Comparison of ENCODE assay signal across 34 cellular contexts in the genomic region with DNA sequence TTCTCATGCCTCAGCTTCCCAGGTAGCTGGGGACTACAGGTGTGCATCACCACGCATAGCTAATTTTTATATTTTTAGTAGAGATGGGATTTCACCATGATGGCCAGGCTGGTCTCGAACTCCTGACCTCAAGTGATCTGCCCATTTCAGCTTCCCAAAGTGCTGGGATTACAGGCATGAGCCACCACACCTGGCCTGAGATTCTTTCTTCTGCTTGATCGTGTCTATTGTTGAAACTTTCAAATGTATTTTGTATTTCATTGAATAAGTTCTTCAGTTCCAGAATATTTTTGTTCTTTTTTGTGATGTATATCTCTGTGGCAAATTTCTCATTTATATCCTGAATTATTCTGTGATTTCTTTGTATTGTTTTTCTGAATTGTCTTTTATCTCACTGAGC.
"Had no signal": no experiment of that assay in that cellular context is flagged by ENCODE, and none has a peak within 500 bp of the region (broad histone marks: within the 10 kb centered on the region; RNA-seq: fewer than 3 reads in every experiment).

No MANE protein-coding gene starts in this region.

- H3K4me1 ChIP-seq: adrenal gland, ascending aorta, body of pancreas, breast epithelium had no signal

- H3K4me3 ChIP-seq: adrenal gland, ascending aorta, body of pancreas, breast epithelium, cardiac muscle cell had no signal

- ATAC-seq: activated naive CD4-positive, alpha-beta T cell treated with anti-CD3 and anti-CD28 coated beads, Interleukin-2, amount 50 U/mL, for 72 hours; activated naive CD8-positive, alpha-beta T cell treated with anti-CD3 and anti-CD28 coated beads, Interleukin-2, amount 50 U/mL, for 24 hours; activated T-cell treated with anti-CD3 and anti-CD28 coated beads, Interleukin-2, amount 50 U/mL, for 4 hours; activated T-cell treated with anti-CD3 and anti-CD28 coated beads, Interleukin-2, amount 50 U/mL, for 72 hours; activated T-helper 17 cell treated with anti-CD3 and anti-CD28 coated beads, Interleukin-2, amount 50 U/mL, for 72 hours; body of pancreas had no signal

- H3K27ac ChIP-seq: adrenal gland, ascending aorta, body of pancreas, brain microvascular endothelial cell, breast epithelium, cardiac muscle cell had no signal

- DNase-seq: activated effector memory CD4-positive, alpha-beta T cell treated with anti-CD3 and anti-CD28 coated beads, Interleukin-2, amount 50 U/mL, for 16 hours; activated effector memory CD4-positive, alpha-beta T cell treated with Interleukin-2 at 50 U/mL for 16 hours; activated gamma-delta T cell; activated gamma-delta T cell treated with Interleukin-2 at 50 U/mL for 16 hours; activated naive CD4-positive, alpha-beta T cell; activated naive CD4-positive, alpha-beta T cell treated with anti-CD3 and anti-CD28 coated beads for 36 hours; activated naive CD4-positive, alpha-beta T cell treated with anti-CD3 and anti-CD28 coated beads, Interleukin-2, amount 10 ng/mL, durations not matched to agents 7 days and 5 days; activated naive CD4-positive, alpha-beta T cell treated with anti-CD3 and anti-CD28 coated beads, Interleukin-2, amount 50 U/mL, for 16 hours; activated naive CD4-positive, alpha-beta T cell treated with Interleukin-2 at 50 U/mL for 16 hours; activated naive CD8-positive, alpha-beta T cell treated with anti-CD3 and anti-CD28 coated beads for 36 hours; activated naive CD8-positive, alpha-beta T cell treated with anti-CD3 and anti-CD28 coated beads, Interleukin-2, amount 10 ng/mL, durations not matched to agents 7 days and 5 days; activated naive CD8-positive, alpha-beta T cell treated with anti-CD3 and anti-CD28 coated beads, Interleukin-2, amount 50 U/mL, for 24 hours; activated T-cell treated with anti-CD3 and anti-CD28 coated beads, Interleukin-2, amount 50 U/mL, for 1 hour; activated T-cell treated with anti-CD3 and anti-CD28 coated beads, Interleukin-2, amount 50 U/mL, for 24 hours; activated T-cell treated with anti-CD3 and anti-CD28 coated beads, Interleukin-2, amount 50 U/mL, for 4 hours; activated T-cell treated with anti-CD3 and anti-CD28 coated beads, Interleukin-2, amount 50 U/mL, for 48 hours; activated T-cell treated with anti-CD3 and anti-CD28 coated beads, Interleukin-2, amount 50 U/mL, for 72 hours; adrenal gland; amniotic stem cell; amygdala; anterior cingulate cortex; aorta; body of pancreas; brain microvascular endothelial cell; caudate nucleus; central memory CD4-positive, alpha-beta T cell; cerebellar nuclear complex had no signal

- H3K9me3 ChIP-seq: adrenal gland, ascending aorta, body of pancreas had no signal

- FAIRE-seq: astrocyte, bronchial epithelial cell had no signal

- H3K36me3 ChIP-seq: adrenal gland, ascending aorta, brain microvascular endothelial cell, breast epithelium, cardiac muscle cell had no signal

- H3K27me3 ChIP-seq: adrenal gland, ascending aorta, body of pancreas, brain microvascular endothelial cell, breast epithelium, cardiac muscle cell had no signal
